In the genomic region with DNA sequence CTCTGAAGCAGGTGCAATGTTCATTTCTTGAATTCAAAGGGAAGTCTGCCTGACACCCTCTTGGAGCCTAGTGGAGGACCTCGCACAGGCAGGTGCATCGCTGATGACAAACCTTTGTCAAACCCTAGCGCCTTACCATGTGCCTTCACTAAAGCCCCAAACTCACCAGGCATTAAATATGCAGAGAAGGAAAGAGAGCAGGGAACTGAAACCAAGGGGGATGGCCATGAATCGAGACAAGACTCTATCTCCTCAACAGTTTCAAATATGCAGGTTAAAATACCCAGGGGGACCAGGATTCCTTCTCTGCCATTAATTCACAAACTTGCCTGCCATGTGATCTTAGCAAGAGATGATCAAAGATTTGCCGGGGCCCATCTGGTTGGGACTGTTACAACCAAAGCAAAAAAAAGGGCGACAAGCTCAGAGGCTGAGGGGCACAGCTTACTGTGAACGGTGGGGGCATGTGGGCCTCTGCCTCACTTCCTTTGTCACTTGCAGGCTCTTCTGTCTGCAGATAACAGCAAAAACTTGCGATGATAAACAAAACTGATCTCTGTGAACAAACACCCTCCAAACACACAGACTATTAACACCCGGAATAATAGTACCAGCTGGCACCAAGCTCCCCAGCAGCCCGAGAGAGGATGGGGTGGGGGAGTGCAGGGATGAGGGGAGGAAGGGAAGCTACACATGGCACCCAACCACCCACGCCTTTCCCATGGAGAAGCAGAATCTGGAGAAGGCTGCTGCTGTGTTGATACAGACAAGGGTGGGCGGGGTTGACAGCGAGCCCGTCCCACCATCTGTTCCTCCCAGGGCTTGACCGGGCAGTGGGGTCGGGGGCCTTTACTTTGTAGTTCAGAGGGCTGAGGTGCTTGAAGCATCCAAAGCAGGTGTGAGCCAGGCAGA, we compare ENCODE assay signal across 9 cellular contexts.
A peak's percentile ranks its signal among the peaks of the same experiment; 100 is the strongest.
DNase-seq lines count a peak whose midpoint lies in the region; ATAC-seq and TF ChIP-seq lines count a peak whose summit lies in the region.
"Had no signal": no experiment of that assay in that cellular context is flagged by ENCODE, and none has a peak within 500 bp of the region (broad histone marks: within the 10 kb centered on the region; RNA-seq: fewer than 3 reads in every experiment).

No MANE protein-coding gene starts in this region.

- DNase-seq in NCI-H748 (lab: John Stamatoyannopoulos, UW; ENCODE audit: unreplicated experiment) (peak; percentile 63), NCI-H748 treated with DMSO at 0.1 percent for 48 hours (lab: John Stamatoyannopoulos, UW) (no peak), MV-4-11 (lab: John Stamatoyannopoulos, UW) (peak; percentile 65), brain microvascular endothelial cell (peak; percentile 76), retina (peak; percentile 43), NCI-H526 treated with DMSO at 0.1 percent for 48 hours (lab: John Stamatoyannopoulos, UW) (no peak), kidney glomerular epithelial cell (lab: John Stamatoyannopoulos, UW) (no peak)

- peak; percentile 77 for ATAC-seq in GM21717 (IDR thresholded peaks at IDR 0.05; ENCODE audit: unreplicated experiment)

- in situ Hi-C loops in brain microvascular endothelial cell (cut with HindIII; ENCODE audit: low pct_ligation_motif_present, low sequenced_read_pairs): no loop called here

- no peak for TF ChIP-seq CTCF in brain microvascular endothelial cell (IDR thresholded peaks at IDR 0.05; ENCODE audit: low read depth, low read length, missing control alignments)

- no peaks in the 10 kb centered on the region for H3K36me3 ChIP-seq in brain microvascular endothelial cell (replicated peaks)

- H3K27ac ChIP-seq in brain microvascular endothelial cell: peak overlapping the region; percentile 10
- H3K27ac ChIP-seq: thoracic aorta had no signal

- H3K4me3 ChIP-seq in brain microvascular endothelial cell (ENCODE audit: low read depth, low read length): no peak overlapping the region
- H3K4me3 ChIP-seq: thoracic aorta had no signal

- no peaks in the 10 kb centered on the region for H3K27me3 ChIP-seq in brain microvascular endothelial cell (replicated peaks)

Comparison
In these comparisons a context has a peak if more than half of its experiments do, and no peak if none do; other contexts are left out.
1. DNase-seq: peak in NCI-H748 (single experiment), MV-4-11 (single experiment), brain microvascular endothelial cell (single experiment) and retina (single experiment); none in NCI-H748 treated with DMSO at 0.1 percent for 48 hours (single experiment), NCI-H526 treated with DMSO at 0.1 percent for 48 hours (single experiment) and kidney glomerular epithelial cell (single experiment).